1 cellular context compared by ENCODE assay signal in the genomic region with DNA sequence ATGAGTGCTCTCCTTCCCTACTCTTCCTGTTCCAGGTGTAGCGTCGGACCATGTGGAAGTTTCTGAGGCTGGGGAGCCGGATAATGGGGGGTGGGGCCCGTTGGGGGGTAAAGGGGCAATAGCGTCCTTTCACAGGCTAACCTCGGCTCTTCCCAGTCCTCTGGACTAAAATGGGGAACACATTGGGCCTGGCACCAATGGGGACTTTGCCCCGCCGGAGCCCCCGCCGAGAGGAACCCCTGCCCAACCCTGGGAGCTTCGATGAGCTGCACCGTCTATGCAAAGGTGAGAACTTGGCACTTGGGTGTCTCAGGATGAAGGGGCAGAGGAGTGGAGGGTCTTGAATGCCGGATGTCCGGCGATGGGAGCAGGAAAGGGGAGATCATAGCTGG.
TF ChIP-seq lines count a peak whose summit lies in the region.

No MANE protein-coding gene starts in this region.

TF ChIP-seq in IMR-90, 13 proteins besides CTCF, POLR2A, EP300 and RAD21:
- TF ChIP-seq NFE2L2 (IDR thresholded peaks at IDR 0.05; ENCODE audit: low read depth, low read length) (no peak), FOS (IDR thresholded peaks at IDR 0.05; ENCODE audit: low read depth, low read length) (no peak), SMC3 (IDR thresholded peaks at IDR 0.05; ENCODE audit: low read depth, low read length) (no peak), CEBPB (IDR thresholded peaks at IDR 0.05; ENCODE audit: low read depth, low read length) (no peak)
- TF ChIP-seq, protein P1, sequence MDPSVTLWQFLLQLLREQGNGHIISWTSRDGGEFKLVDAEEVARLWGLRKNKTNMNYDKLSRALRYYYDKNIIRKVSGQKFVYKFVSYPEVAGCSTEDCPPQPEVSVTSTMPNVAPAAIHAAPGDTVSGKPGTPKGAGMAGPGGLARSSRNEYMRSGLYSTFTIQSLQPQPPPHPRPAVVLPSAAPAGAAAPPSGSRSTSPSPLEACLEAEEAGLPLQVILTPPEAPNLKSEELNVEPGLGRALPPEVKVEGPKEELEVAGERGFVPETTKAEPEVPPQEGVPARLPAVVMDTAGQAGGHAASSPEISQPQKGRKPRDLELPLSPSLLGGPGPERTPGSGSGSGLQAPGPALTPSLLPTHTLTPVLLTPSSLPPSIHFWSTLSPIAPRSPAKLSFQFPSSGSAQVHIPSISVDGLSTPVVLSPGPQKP (IDR thresholded peaks at IDR 0.05; ENCODE audit: borderline replicate concordance, low read depth, low read length): no peak
- TF ChIP-seq, protein P2, sequence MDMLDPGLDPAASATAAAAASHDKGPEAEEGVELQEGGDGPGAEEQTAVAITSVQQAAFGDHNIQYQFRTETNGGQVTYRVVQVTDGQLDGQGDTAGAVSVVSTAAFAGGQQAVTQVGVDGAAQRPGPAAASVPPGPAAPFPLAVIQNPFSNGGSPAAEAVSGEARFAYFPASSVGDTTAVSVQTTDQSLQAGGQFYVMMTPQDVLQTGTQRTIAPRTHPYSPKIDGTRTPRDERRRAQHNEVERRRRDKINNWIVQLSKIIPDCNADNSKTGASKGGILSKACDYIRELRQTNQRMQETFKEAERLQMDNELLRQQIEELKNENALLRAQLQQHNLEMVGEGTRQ (IDR thresholded peaks at IDR 0.05; ENCODE audit: low read depth, low read length): no peak
